In the genomic region with DNA sequence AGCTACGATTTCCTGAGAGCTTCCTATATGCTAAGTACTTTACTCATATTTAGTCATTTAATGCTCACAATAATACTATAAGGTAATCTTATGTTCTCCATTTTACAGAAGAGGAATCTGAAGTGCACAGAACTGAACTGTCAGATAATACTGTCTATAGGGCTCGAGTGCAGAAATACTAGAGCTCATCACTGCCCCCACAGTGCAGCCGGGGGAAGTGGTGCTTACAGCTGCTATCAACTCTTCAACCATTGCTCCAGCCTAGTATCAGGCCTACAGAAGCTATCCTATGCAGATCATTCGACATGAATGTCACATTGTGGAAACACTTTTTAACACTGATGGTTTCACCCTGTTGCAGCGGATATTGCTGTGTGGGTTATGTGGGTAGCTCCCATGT, we compare ENCODE assay signal across 12 cellular contexts.
DNase-seq lines count a peak whose midpoint lies in the region; ATAC-seq and TF ChIP-seq lines count a peak whose summit lies in the region.
"Had no signal": no experiment of that assay in that cellular context is flagged by ENCODE, and none has a peak within 500 bp of the region (broad histone marks: within the 10 kb centered on the region; RNA-seq: fewer than 3 reads in every experiment).

No MANE protein-coding gene starts in this region.

- H3K27me3 Mint-ChIP-seq in activated naive CD8-positive, alpha-beta T cell treated with anti-CD3 and anti-CD28 coated beads, Interleukin-2, amount 50 U/mL, for 24 hours = no peaks in the 10 kb centered on the region

- H3K9me3 ChIP-seq in lower lobe of right lung = no peaks in the 10 kb centered on the region
- H3K9me3 ChIP-seq: breast epithelium, psoas muscle had no signal

- intact Hi-C loops in head of caudate nucleus (cut with DNase I) (no loop called here), lower lobe of right lung (cut with DNase I) (no loop called here)

- no peaks in the 10 kb centered on the region for H3K36me3 ChIP-seq in lower lobe of right lung
- H3K36me3 ChIP-seq: breast epithelium had no signal

- no peaks in the 10 kb centered on the region for H3K4me1 Mint-ChIP-seq in activated naive CD8-positive, alpha-beta T cell treated with anti-CD3 and anti-CD28 coated beads, Interleukin-2, amount 50 U/mL, for 24 hours

- H3K27ac ChIP-seq in lower lobe of right lung = no peak overlapping the region
- H3K27ac ChIP-seq: breast epithelium, psoas muscle had no signal

- ATAC-seq in GM18502 (IDR thresholded peaks at IDR 0.05; ENCODE audit: poor library complexity, unreplicated experiment) (peak; percentile 63), GM21786 (IDR thresholded peaks at IDR 0.05; ENCODE audit: unreplicated experiment) (no peak), lower lobe of right lung (no peak)
- no peak for ATAC-seq in activated naive CD8-positive, alpha-beta T cell treated with anti-CD3 and anti-CD28 coated beads, Interleukin-2, amount 50 U/mL, for 24 hours
- ATAC-seq: activated CD8-positive, alpha-beta T cell treated with anti-CD3 and anti-CD28 coated beads, Interleukin-2, amount 10 ng/mL, durations not matched to agents 7 days and 5 days; psoas muscle had no signal

- peaks cover 8% of the 10 kb centered on the region for H3K9me3 Mint-ChIP-seq in activated naive CD8-positive, alpha-beta T cell treated with anti-CD3 and anti-CD28 coated beads, Interleukin-2, amount 50 U/mL, for 24 hours

- no peak overlapping the region for H3K4me3 Mint-ChIP-seq in activated naive CD8-positive, alpha-beta T cell treated with anti-CD3 and anti-CD28 coated beads, Interleukin-2, amount 50 U/mL, for 24 hours
- H3K4me3 Mint-ChIP-seq: activated CD8-positive, alpha-beta T cell treated with anti-CD3 and anti-CD28 coated beads, Interleukin-2, amount 10 ng/mL, durations not matched to agents 7 days and 5 days had no signal

- no peaks in the 10 kb centered on the region for H3K36me3 Mint-ChIP-seq in activated naive CD8-positive, alpha-beta T cell treated with anti-CD3 and anti-CD28 coated beads, Interleukin-2, amount 50 U/mL, for 24 hours (ENCODE audit: low read depth)

- no peaks in the 10 kb centered on the region for H3K27me3 ChIP-seq in lower lobe of right lung (ENCODE audit: low read depth)
- H3K27me3 ChIP-seq: breast epithelium had no signal

- no peak overlapping the region for H3K27ac Mint-ChIP-seq in activated naive CD8-positive, alpha-beta T cell treated with anti-CD3 and anti-CD28 coated beads, Interleukin-2, amount 50 U/mL, for 24 hours
- H3K27ac Mint-ChIP-seq: activated CD8-positive, alpha-beta T cell treated with anti-CD3 and anti-CD28 coated beads, Interleukin-2, amount 10 ng/mL, durations not matched to agents 7 days and 5 days had no signal

- DNase-seq in AG09319 (ENCODE audit: extremely low read depth, low read depth) (no peak), OCI-M1 (lab: John Stamatoyannopoulos, UW) (peak; percentile 71), head of caudate nucleus (peak in 22 of 42 donors; percentile 9 to 56 (median 34)), foreskin melanocyte (no peak), lower lobe of right lung (no peak)
- no peak for DNase-seq in activated naive CD8-positive, alpha-beta T cell treated with anti-CD3 and anti-CD28 coated beads, Interleukin-2, amount 50 U/mL, for 24 hours
- DNase-seq: activated CD8-positive, alpha-beta T cell treated with anti-CD3 and anti-CD28 coated beads, Interleukin-2, amount 10 ng/mL, durations not matched to agents 7 days and 5 days; psoas muscle; stimulated activated CD8-positive, alpha-beta memory T cell treated with anti-CD3 and anti-CD28 coated beads, Interleukin-4, amount 100 ng/mL, for 48 hours had no signal

- H3K4me1 ChIP-seq in lower lobe of right lung = no peaks in the 10 kb centered on the region
- H3K4me1 ChIP-seq: breast epithelium, psoas muscle had no signal

- TF ChIP-seq CTCF in AG09319 (IDR thresholded peaks at IDR 0.05; ENCODE audit: low read depth, low read length) (peak; percentile 25; the same call in 1 of the 2 replicates), lower lobe of right lung (IDR thresholded peaks at IDR 0.05) (no peak)

- no peak overlapping the region for H3K4me3 ChIP-seq in lower lobe of right lung
- H3K4me3 ChIP-seq: breast epithelium, psoas muscle had no signal

Comparison
In these comparisons a context has a peak if more than half of its experiments do, and no peak if none do; other contexts are left out.
1. DNase-seq: peak in OCI-M1 (single experiment) and head of caudate nucleus (22 of 42); none in AG09319 (single experiment), activated naive CD8-positive, alpha-beta T cell treated with anti-CD3 and anti-CD28 coated beads, Interleukin-2, amount 50 U/mL, for 24 hours (single experiment), foreskin melanocyte (single experiment) and lower lobe of right lung (single experiment).